Comparison of ENCODE assay signal across 29 cellular contexts in genomic region chr13:43764349-43764748, GRCh38.
"Had no signal": no experiment of that assay in that cellular context is flagged by ENCODE, and none has a peak within 500 bp of the region (broad histone marks: within the 10 kb centered on the region; RNA-seq: fewer than 3 reads in every experiment).

No MANE protein-coding gene starts in this region.

- H3K27me3 ChIP-seq: adrenal gland, MG63, SJCRH30 had no signal

- H3K9me3 ChIP-seq: adrenal gland, MG63, SJCRH30 had no signal

- H3K4me3 ChIP-seq: adrenal gland, MG63, SJCRH30 had no signal

- H3K36me3 ChIP-seq: adrenal gland, MG63, SJCRH30 had no signal

- H3K27ac ChIP-seq: adrenal gland, RWPE1, SJCRH30 had no signal

- ATAC-seq: activated T-helper 17 cell treated with anti-CD3 and anti-CD28 coated beads, Interleukin-2, amount 50 U/mL, for 72 hours; Panc1; T-helper 17 cell had no signal

- DNase-seq: activated CD4-positive, alpha-beta memory T cell treated with anti-CD3 and anti-CD28 coated beads for 36 hours; activated CD4-positive, alpha-beta T cell treated with anti-CD3 and anti-CD28 coated beads, Interleukin-2, amount 10 ng/mL, durations not matched to agents 7 days and 5 days; activated CD4-positive, CD25-positive, alpha-beta regulatory T cell; activated CD8-positive, alpha-beta memory T cell treated with anti-CD3 and anti-CD28 coated beads for 24 hours; activated gamma-delta T cell treated with Interleukin-2 at 50 U/mL for 16 hours; activated naive CD4-positive, alpha-beta T cell treated with anti-CD3 and anti-CD28 coated beads, Interleukin-2, amount 10 ng/mL, durations not matched to agents 7 days and 5 days; activated naive CD8-positive, alpha-beta T cell treated with anti-CD3 and anti-CD28 coated beads for 36 hours; activated T-cell treated with anti-CD3 and anti-CD28 coated beads for 4 hours; activated T-cell treated with anti-CD3 and anti-CD28 coated beads, Interleukin-2, amount 50 U/mL, for 48 hours; adrenal gland; anterior cingulate cortex; caudate nucleus; MG63; MV-4-11; NCI-H1092 treated with DMSO at 0.1 percent for 48 hours; NCI-H1436; NCI-H1694 treated with DMSO at 0.1 percent for 48 hours; NCI-H2029 treated with DMSO at 0.1 percent for 48 hours; NCI-H446; NCI-H524; NK-92 treated with Interleukin-12 subunit alpha and Interleukin-12 subunit beta, amount 100 ng/mL, for 24 hours; OCI-M1; Right ventricle myocardium superior; SJCRH30; T-helper 17 cell; T1000 had no signal
